Comparison of ENCODE assay signal across 8 cellular contexts in the genomic region with DNA sequence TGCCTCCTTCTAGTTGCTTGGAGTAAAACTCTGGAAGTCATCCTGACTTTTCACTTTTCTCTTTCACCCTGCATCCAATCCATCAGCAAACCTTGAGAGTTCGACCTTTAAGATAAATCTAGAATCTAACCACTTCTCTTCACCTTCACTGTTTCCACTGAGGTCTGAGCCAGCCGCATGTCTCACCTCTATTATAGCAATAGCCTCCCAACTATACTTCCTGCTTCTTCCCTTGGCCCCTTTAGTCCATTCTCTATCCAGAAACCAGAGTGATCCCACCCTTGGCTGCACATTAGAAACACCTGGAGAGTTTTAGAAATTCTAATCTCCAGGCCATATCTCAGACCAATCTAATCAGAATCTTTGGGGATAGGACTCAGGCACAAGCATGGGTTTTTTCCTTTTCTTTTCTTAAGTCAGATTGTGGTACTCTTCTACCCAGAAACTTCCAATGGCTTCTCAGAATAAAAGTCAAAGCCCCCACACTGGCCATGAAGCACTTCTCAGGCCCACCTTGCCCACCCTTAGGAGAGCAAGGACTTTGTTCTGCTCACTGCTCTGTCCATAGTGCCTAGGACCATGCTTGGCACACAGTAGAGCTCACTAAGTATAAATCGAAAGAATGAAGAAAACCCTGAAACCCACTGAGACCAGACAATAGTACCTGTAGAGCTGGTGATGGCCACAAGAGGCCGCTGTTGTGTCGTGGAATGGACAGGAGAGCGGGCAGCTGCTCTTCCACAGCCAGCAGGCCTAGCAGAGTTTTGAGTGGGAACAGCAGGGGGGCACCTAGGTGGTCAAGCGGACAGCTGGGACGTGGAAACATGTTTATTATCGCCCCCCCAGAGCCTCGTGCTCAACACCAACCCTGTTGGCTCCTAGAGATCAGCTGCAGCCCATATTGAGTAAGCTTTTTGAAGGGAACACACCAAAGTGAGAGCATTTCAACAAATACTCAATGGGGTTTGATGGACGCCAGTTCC. TPM values are rescaled to one million over a fixed set of nuclear protein-coding genes. Genes with fewer than 3 reads are reported as not detected.
A peak's percentile ranks its signal among the peaks of the same experiment; 100 is the strongest.
DNase-seq lines count a peak whose midpoint lies in the region; ATAC-seq, FAIRE-seq and TF ChIP-seq lines count a peak whose summit lies in the region.

No MANE protein-coding gene starts in this region.

- H3K79me2 ChIP-seq in GM23338 (replicated peaks; ENCODE audit: insufficient read depth): no peaks in the 10 kb centered on the region
- no peaks in the 10 kb centered on the region for H3K79me2 ChIP-seq in Karpas-422 (ENCODE audit: low read length)

- H3K27ac ChIP-seq in GM23338 (ENCODE audit: low read depth): no peak overlapping the region
- H3K27ac ChIP-seq in Karpas-422 (ENCODE audit: low read length): no peak overlapping the region
- H3K27ac ChIP-seq in SJCRH30: no peak overlapping the region
- H3K27ac ChIP-seq in gastroesophageal sphincter: no peak overlapping the region
- H3K27ac ChIP-seq in pancreas: no peak overlapping the region
- H3K27ac ChIP-seq in thyroid gland: no peak overlapping the region

- H3K4me3 ChIP-seq in GM23338 (no peak overlapping the region), Karpas-422 (ENCODE audit: low read length) (no peak overlapping the region), SJCRH30 (no peak overlapping the region), gastroesophageal sphincter (no peak overlapping the region), pancreas (no peak overlapping the region), thyroid gland (replicated peaks in 1 of 3) (no peak overlapping the region)

- H4K20me1 ChIP-seq in GM23338 (replicated peaks; ENCODE audit: insufficient read depth) (no peaks in the 10 kb centered on the region), Karpas-422 (ENCODE audit: insufficient read depth, low read depth, low read length) (no peaks in the 10 kb centered on the region)

- H3K36me3 ChIP-seq in GM23338 (ENCODE audit: insufficient read depth) (no peaks in the 10 kb centered on the region), Karpas-422 (ENCODE audit: insufficient read depth, low read length) (no peaks in the 10 kb centered on the region), SJCRH30 (no peaks in the 10 kb centered on the region), gastroesophageal sphincter (no peaks in the 10 kb centered on the region), pancreas (no peaks in the 10 kb centered on the region), thyroid gland (no peaks in the 10 kb centered on the region)

- no peaks in the 10 kb centered on the region for H3F3A ChIP-seq in GM23338 (replicated peaks; ENCODE audit: low read depth)

- peak overlapping the region; percentile 34 for H3K27ac Mint-ChIP-seq in GM23338

- 17 to 22% methylated on average over 4 to 8 of the region's 11 CpGs for WGBS in gastroesophageal sphincter (ENCODE audit: low coverage in 1 of 2), 2 donors
- 8 to 11% methylated on average over 11 of the region's 11 CpGs for WGBS in pancreas, 2 donors
- WGBS in thyroid gland, 2 donors: 18 to 19% methylated on average over 11 of the region's 11 CpGs

- peak overlapping the region; percentile 83; the same call in 1 of the 2 replicates for H2AFZ ChIP-seq in GM23338
- no peak overlapping the region for H2AFZ ChIP-seq in Karpas-422 (ENCODE audit: low read length)

- TF ChIP-seq POLR2A in gastroesophageal sphincter (IDR thresholded peaks at IDR 0.05): no peak
- no peak for TF ChIP-seq POLR2A in thyroid gland (IDR thresholded peaks at IDR 0.05)

- H3K4me3 Mint-ChIP-seq in GM23338: no peak overlapping the region

- no peaks in the 10 kb centered on the region for H3K36me3 Mint-ChIP-seq in GM23338 (ENCODE audit: low read depth)

- DNase-seq in GM03348 (ENCODE audit: low spot score) (peak; percentile 88), GM23338 (ENCODE audit: low spot score) (peak; percentile 86), Karpas-422 (peak; percentile 90), SJCRH30 (peak; percentile 78 to 91), pancreas (peak; percentile 48 to 95 (median 83)), thyroid gland (peak; percentile 80 to 88)
- DNase-seq in activated effector memory CD4-positive, alpha-beta T cell treated with anti-CD3 and anti-CD28 coated beads, Interleukin-2, amount 50 U/mL, for 16 hours: peak; percentile 93

- H3K4me1 ChIP-seq in GM23338 (ENCODE audit: insufficient read depth) (peaks cover 7% of the 10 kb centered on the region), Karpas-422 (ENCODE audit: low read length) (no peaks in the 10 kb centered on the region), SJCRH30 (no peaks in the 10 kb centered on the region), gastroesophageal sphincter (peaks cover 0 to 9% (median 0%) of the 10 kb centered on the region in 3 donors), pancreas (peaks cover 0 to under 1% (median 0%) of the 10 kb centered on the region in 3 donors), thyroid gland (peaks cover 12 to 16% of the 10 kb centered on the region in 2 donors)

- FAIRE-seq in pancreas (lab: Jason Lieb, UNC): no peak

- H3K4me2 ChIP-seq in GM23338 (0 out of 2 replicates have a peak overlapping the region, but pooled peaks have one; percentile 5), Karpas-422 (ENCODE audit: low read depth, low read length, poor library complexity, severe bottlenecking) (no peak overlapping the region)

- intact Hi-C loops in pancreas (cut with DNase I) (loop anchor here in 2 of 3 donors (2.0 to 10.0 kb wide), 4 partner anchors 110 to 333 kb away; no protein-coding TSS in a partner anchor), thyroid gland (cut with DNase I) (loop anchor here (5.0 kb wide), 1 partner anchor 330 kb away; no protein-coding TSS in a partner anchor)

- peak; percentile 100 for TF ChIP-seq CTCF in GM23338 (conservative IDR thresholded peaks at IDR 0.05; ENCODE audit: low read depth in 2 of 2)
- peak; percentile 91 to 93 (median 92) for TF ChIP-seq CTCF in gastroesophageal sphincter (IDR thresholded peaks at IDR 0.05)
- TF ChIP-seq CTCF in pancreas (IDR thresholded peaks at IDR 0.05): peak; percentile 87 to 92 (median 90)
- peak; percentile 69 to 97 (median 94) for TF ChIP-seq CTCF in thyroid gland (IDR thresholded peaks at IDR 0.05)

- H3K27me3 Mint-ChIP-seq in GM23338 (ENCODE audit: insufficient read depth, low read depth, poor library complexity): peaks cover 2% of the 10 kb centered on the region

- H3K9me3 Mint-ChIP-seq in GM23338: no peaks in the 10 kb centered on the region

- no peak overlapping the region for H3K9ac ChIP-seq in Karpas-422 (ENCODE audit: low read length)

- peaks cover 10% of the 10 kb centered on the region; the same call in 2 of the 3 replicates for H3K4me1 Mint-ChIP-seq in GM23338

- H3K9me3 ChIP-seq in Karpas-422 (ENCODE audit: low read length) (no peaks in the 10 kb centered on the region), SJCRH30 (replicated peaks) (no peaks in the 10 kb centered on the region), gastroesophageal sphincter (no peaks in the 10 kb centered on the region), pancreas (no peaks in the 10 kb centered on the region), thyroid gland (no peaks in the 10 kb centered on the region)

- H3K27me3 ChIP-seq in GM23338 (ENCODE audit: insufficient read depth): no peaks in the 10 kb centered on the region
- no peaks in the 10 kb centered on the region for H3K27me3 ChIP-seq in Karpas-422 (ENCODE audit: low read length)
- H3K27me3 ChIP-seq in SJCRH30: peaks cover 4% of the 10 kb centered on the region; the same call in 1 of the 2 replicates
- H3K27me3 ChIP-seq in gastroesophageal sphincter: no peaks in the 10 kb centered on the region
- no peaks in the 10 kb centered on the region for H3K27me3 ChIP-seq in pancreas
- H3K27me3 ChIP-seq in thyroid gland: no peaks in the 10 kb centered on the region

- no peak for TF ChIP-seq EP300 in gastroesophageal sphincter (IDR thresholded peaks at IDR 0.05)

- ATAC-seq in GM23338 (peak; percentile 94), gastroesophageal sphincter (peak; percentile 88), pancreas (peak; percentile 88 to 100 (median 98))

- H3K9me2 ChIP-seq in GM23338 (ENCODE audit: insufficient read depth) (no peaks in the 10 kb centered on the region), Karpas-422 (replicated peaks; ENCODE audit: insufficient read depth, low read length) (no peaks in the 10 kb centered on the region)

TF ChIP-seq in GM23338, 12 proteins besides CTCF, POLR2A, EP300 and RAD21 (continues in another document):
- TF ChIP-seq JUNB (IDR thresholded peaks at IDR 0.05; ENCODE audit: unreplicated experiment): no peak
- no peak for TF ChIP-seq EZH2 (IDR thresholded peaks at IDR 0.05; ENCODE audit: low read depth, unreplicated experiment)
- no peak for TF ChIP-seq ZNF331 (CRISPR knock-in tag; IDR thresholded peaks at IDR 0.05; ENCODE audit: low read depth)
- no peak for TF ChIP-seq POLR2AphosphoS5 (IDR thresholded peaks at IDR 0.05; ENCODE audit: low read depth)
- TF ChIP-seq ZNF114 (CRISPR knock-in tag; IDR thresholded peaks at IDR 0.05): no peak

RNA-seq across cellular contexts. Expression of a gene that starts 33.3 kb away (rescaled TPM):
- 47.5 and 51.3 TPM in 2 replicates for total RNA-seq in GM23338 (2014; rRNA removed; shearing (Covaris generic))
- polyA plus RNA-seq in GM23338 (2016; fragmentation: Nextera tagmentation; extraction: Ambion mirVana) (1.3 and 2.9 TPM in 2 replicates), pancreas (1 to 10 TPM in 1 of 2 donors, under 1 TPM in 1; 0.99 to 4.3 TPM)
- 11.1 and 30.4 TPM in 2 replicates for total RNA-seq in Karpas-422 (2014; rRNA removed; shearing (Covaris generic); ENCODE audit: low replicate concordance)
- total RNA-seq in SJCRH30 (2014; rRNA removed; shearing (Covaris generic)): 48.2 and 55.6 TPM in 2 replicates
- total RNA-seq in gastroesophageal sphincter (10 to 100 TPM; 25.7 to 36.9 (median 27.0) TPM), pancreas (10 to 100 TPM in 3 of 6 donors, 1 to 10 TPM in 3; 7.6 to 16.3 (median 9.6) TPM), thyroid gland (10 to 100 TPM; 47.4 to 72.4 (median 59.4) TPM)

RNA-seq across cellular contexts. Expression of a gene that starts 33.4 kb away (rescaled TPM):
- 5.8 and 10.5 TPM in 2 replicates for total RNA-seq in GM23338 (2014; rRNA removed; shearing (Covaris generic))
- polyA plus RNA-seq in GM23338 (2016; fragmentation: Nextera tagmentation; extraction: Ambion mirVana) (4.7 and 4.9 TPM in 2 replicates), pancreas (1 to 10 TPM; 7.2 to 7.8 TPM)
- total RNA-seq in Karpas-422 (2014; rRNA removed; shearing (Covaris generic); ENCODE audit: low replicate concordance): 22.7 and 32.5 TPM in 2 replicates
- total RNA-seq in SJCRH30 (2014; rRNA removed; shearing (Covaris generic)): 14.6 and 19.1 TPM in 2 replicates
- total RNA-seq in gastroesophageal sphincter (10 to 100 TPM; 16.2 to 17.9 (median 17.6) TPM), pancreas (10 to 100 TPM; 16.1 to 37.2 (median 25.2) TPM), thyroid gland (10 to 100 TPM; 21.1 to 28.9 (median 23.3) TPM)
